In the genomic region with DNA sequence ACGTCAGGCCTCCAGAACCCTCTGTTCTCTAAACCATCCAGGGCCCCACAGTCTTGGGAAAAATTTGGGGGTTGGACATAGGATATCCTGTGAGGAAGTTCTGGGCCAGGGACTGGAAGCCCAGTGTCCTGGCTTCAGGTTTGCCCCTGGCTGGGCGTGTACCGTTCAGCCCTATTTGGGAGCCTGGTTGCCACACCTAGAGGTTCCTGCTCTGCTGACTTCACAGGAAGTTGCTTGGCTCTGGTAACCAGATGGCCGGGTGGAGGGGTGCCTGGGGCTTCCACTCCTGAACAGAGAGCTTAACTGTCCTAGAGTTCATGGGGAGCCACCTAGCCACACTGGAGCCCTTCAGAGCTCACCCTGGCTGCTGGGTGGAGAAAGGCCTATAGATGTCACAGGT, we compare ENCODE assay signal across 8 cellular contexts. TPM values are rescaled to one million over a fixed set of nuclear protein-coding genes. Genes with fewer than 3 reads are reported as not detected.
DNase-seq lines count a peak whose midpoint lies in the region; ATAC-seq, FAIRE-seq and TF ChIP-seq lines count a peak whose summit lies in the region.

No MANE protein-coding gene starts in this region.

- no peaks in the 10 kb centered on the region for H3K27me3 ChIP-seq in ovary

- H3K9me3 ChIP-seq in ovary = no peaks in the 10 kb centered on the region

- no peaks in the 10 kb centered on the region for H3K36me3 ChIP-seq in ovary

- DNase-seq in GM18507 (ENCODE audit: extremely low spot score, insufficient read length, low read depth) = no peak
- DNase-seq in RWPE1 (ENCODE audit: low spot score) = no peak
- no peak for DNase-seq in epithelial cell of proximal tubule (ENCODE audit: low read depth)
- no peak for DNase-seq in ovary
- DNase-seq in NCI-H446 (lab: John Stamatoyannopoulos, UW) = no peak
- no peak for DNase-seq in activated gamma-delta T cell treated with Interleukin-2 at 50 U/mL for 16 hours

- peak overlapping the region; percentile 70 for H3K4me3 ChIP-seq in epithelial cell of proximal tubule (ENCODE audit: low read depth, low read length)
- peak overlapping the region; percentile 69 for H3K4me3 ChIP-seq in ovary

- no peak for TF ChIP-seq POLR2A in ovary (IDR thresholded peaks at IDR 0.05)

- TF ChIP-seq CTCF in RWPE1 (conservative IDR thresholded peaks at IDR 0.05; ENCODE audit: low read depth) = no peak
- TF ChIP-seq CTCF in epithelial cell of proximal tubule (conservative IDR thresholded peaks at IDR 0.05; ENCODE audit: low read depth, low read length) = no peak
- TF ChIP-seq CTCF in ovary (IDR thresholded peaks at IDR 0.05) = no peak

- intact Hi-C loops in ovary (cut with DNase I) = no loop called here

- no peaks in the 10 kb centered on the region for H3K4me1 ChIP-seq in ovary (ENCODE audit: insufficient read depth)

- ATAC-seq in HG03460 (IDR thresholded peaks at IDR 0.05; ENCODE audit: unreplicated experiment) (no peak), HG02938 (IDR thresholded peaks at IDR 0.05; ENCODE audit: unreplicated experiment) (no peak)

- CTCF ChIA-PET in RWPE1 (lab: Yijun Ruan, JAX) = interaction anchor here (0.5 to 0.6 kb wide), 2 partner anchors 11 to 104 kb away, joined by 3 to 8 read pairs; no protein-coding TSS in a partner anchor

- WGBS in ovary, 3 donors = 64 to 67% (median 64%) methylated on average over 4 of the region's 4 CpGs

- TF ChIP-seq EP300 in ovary (IDR thresholded peaks at IDR 0.05) = no peak

- H3K27ac ChIP-seq in RWPE1 (peak overlapping the region; percentile 96), ovary (peak overlapping the region in 1 of 2 donors; percentile 88)

- FAIRE-seq in GM18507 (lab: Jason Lieb, UNC) = peak; percentile 88

- POLR2A ChIA-PET in RWPE1 (lab: Yijun Ruan, JAX; ENCODE audit: low non-redundant PET) = no interaction called here

RNA-seq across cellular contexts. Expression of gene TAFAZZIN, which starts 1.1 kb away (rescaled TPM):
- total RNA-seq in epithelial cell of proximal tubule (33.6 and 55.8 TPM in 2 replicates), ovary (10 to 100 TPM; 31.3 to 62.1 (median 37.9) TPM)
- polyA plus RNA-seq in ovary = 10 to 100 TPM in 1 of 2 donors, 1 to 10 TPM in 1; 7.9 to 33.1 TPM

RNA-seq across cellular contexts. Expression of gene DNASE1L1, which starts 3.4 kb away (rescaled TPM):
- 20.7 and 27.7 TPM in 2 replicates for total RNA-seq in epithelial cell of proximal tubule
- 10 to 100 TPM; 11.9 to 21.4 (median 18.1) TPM for total RNA-seq in ovary
- polyA plus RNA-seq in ovary = 10 to 100 TPM; 13.0 to 16.1 TPM

RNA-seq across cellular contexts. Expression of gene RPL10, which starts 14.3 kb away (rescaled TPM):
- total RNA-seq in epithelial cell of proximal tubule (5,736 and 6,055 TPM in 2 replicates), ovary (over 10,000 TPM in 1 of 7 donors, 1,000 to 10,000 TPM in 6; 6,380 to 12,508 (median 7,126) TPM)
- polyA plus RNA-seq in ovary = over 10,000 TPM in 1 of 2 donors, 1,000 to 10,000 TPM in 1; 4,233 to 12,949 TPM

RNA-seq across cellular contexts. Expression of gene ATP6AP1, which starts 16.0 kb away (rescaled TPM):
- total RNA-seq in epithelial cell of proximal tubule = 28.5 and 55.1 TPM in 2 replicates
- total RNA-seq in ovary = 10 to 100 TPM; 29.6 to 75.9 (median 58.1) TPM
- 10 to 100 TPM; 75.2 to 77.8 TPM for polyA plus RNA-seq in ovary

RNA-seq across cellular contexts. Expression of gene GDI1, which starts 24.5 kb away (rescaled TPM):
- total RNA-seq in epithelial cell of proximal tubule = 116 and 144 TPM in 2 replicates
- 100 to 1,000 TPM in 5 of 7 donors, 10 to 100 TPM in 2; 72.8 to 188 (median 139) TPM for total RNA-seq in ovary
- 100 to 1,000 TPM; 113 to 116 TPM for polyA plus RNA-seq in ovary
